13 cellular contexts compared by ENCODE assay signal in the genomic region with DNA sequence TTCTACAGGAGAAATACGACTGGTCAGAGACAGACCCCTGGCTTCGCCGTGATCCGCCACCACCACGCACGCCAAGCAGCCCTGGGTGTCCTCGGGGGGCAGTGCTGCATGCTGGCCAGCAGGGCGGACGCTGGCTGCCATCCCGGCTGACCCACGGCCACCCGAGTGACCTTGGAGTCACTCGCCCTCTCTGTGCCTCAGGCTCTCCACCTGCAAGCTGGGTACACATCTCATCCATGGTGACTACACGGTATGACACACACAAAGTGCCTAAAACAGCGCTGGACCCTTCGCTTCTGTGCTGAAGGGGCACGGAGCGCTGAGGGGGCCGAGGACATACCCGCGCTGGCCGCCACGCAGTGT.
DNase-seq lines count a peak whose midpoint lies in the region; FAIRE-seq and TF ChIP-seq lines count a peak whose summit lies in the region.
"Had no signal": no experiment of that assay in that cellular context is flagged by ENCODE, and none has a peak within 500 bp of the region (broad histone marks: within the 10 kb centered on the region; RNA-seq: fewer than 3 reads in every experiment).

No MANE protein-coding gene starts in this region.

- H3K56ac ChIP-seq in H9 (ENCODE audit: insufficient read length, low read depth, low read length), result no peak overlapping the region

- no peak for FAIRE-seq in kidney (lab: Jason Lieb, UNC)

- no CpG with 5 or more reads among the region's 23 CpGs for WGBS in H9 (ENCODE audit: extremely low coverage, insufficient read length, low lambda C conversion rate)

- no peak overlapping the region for H2AFZ ChIP-seq in H9 (ENCODE audit: low read length)

- no peak overlapping the region for H2BK120ac ChIP-seq in H9 (ENCODE audit: low read depth, low read length, poor library complexity, severe bottlenecking)

- peak; percentile 41; the same call in 2 of the 3 replicates for TF ChIP-seq CTCF in H9 (conservative IDR thresholded peaks at IDR 0.05)
- no peak for TF ChIP-seq CTCF in kidney (IDR thresholded peaks at IDR 0.05; ENCODE audit: borderline replicate concordance, extremely low read depth, insufficient read depth)

- peak overlapping the region; percentile 14 for H2AK5ac ChIP-seq in H9 (ENCODE audit: insufficient read length, low read length)

- H3K27me3 ChIP-seq in H9 (ENCODE audit: insufficient read depth, low read length), result no peaks in the 10 kb centered on the region

- no peaks in the 10 kb centered on the region for H3K79me1 ChIP-seq in H9 (ENCODE audit: insufficient read depth, low read depth, low read length, poor library complexity, severe bottlenecking)

- H4K91ac ChIP-seq in H9 (ENCODE audit: insufficient read length, low read depth, low read length), result no peak overlapping the region

- no peaks in the 10 kb centered on the region for H4K20me1 ChIP-seq in H9 (ENCODE audit: control insufficient read depth, insufficient read depth, insufficient read length)

- H2BK5ac ChIP-seq in H9 (ENCODE audit: insufficient read length, low read length), result no peak overlapping the region

- H3K4me1 ChIP-seq in H9 (ENCODE audit: insufficient read depth, low read length), result peaks cover 8% of the 10 kb centered on the region; the same call in 1 of the 2 replicates
- H3K4me1 ChIP-seq in kidney (ENCODE audit: control insufficient read depth in 1 of 2, insufficient read depth in 1 of 2, low read depth in 1 of 2, low read length in 2 of 2), result no peaks in the 10 kb centered on the region

- peaks cover 34 to 42% of the 10 kb centered on the region in 2 experiments for H3K4me1 Mint-ChIP-seq in H9
- H3K4me1 Mint-ChIP-seq in activated CD4-positive, alpha-beta memory T cell treated with anti-CD3 and anti-CD28 coated beads, Interleukin-2, amount 10 ng/mL, durations not matched to agents 7 days and 5 days, result peaks cover 14% of the 10 kb centered on the region

- H3K4ac ChIP-seq in H9 (ENCODE audit: low read depth, low read length), result no peak overlapping the region; the same call in 1 of the 2 replicates

- H3K9me3 ChIP-seq in H9 (ENCODE audit: control insufficient read depth, low read depth, low read length) (no peaks in the 10 kb centered on the region), kidney (ENCODE audit: control insufficient read depth in 1 of 2, low read length in 2 of 2) (no peaks in the 10 kb centered on the region)

- CTCF ChIA-PET in activated CD4-positive, alpha-beta memory T cell treated with anti-CD3 and anti-CD28 coated beads, Interleukin-2, amount 10 ng/mL, durations not matched to agents 7 days and 5 days (lab: Charles Lee), result no interaction called here

- no peak overlapping the region for H3K23ac ChIP-seq in H9 (ENCODE audit: insufficient read length, low read depth, low read length)

- peaks cover 59% of the 10 kb centered on the region for H3K27me3 Mint-ChIP-seq in H9 (ENCODE audit: low read depth)
- H3K27me3 Mint-ChIP-seq in activated CD4-positive, alpha-beta memory T cell treated with anti-CD3 and anti-CD28 coated beads, Interleukin-2, amount 10 ng/mL, durations not matched to agents 7 days and 5 days, result peaks cover 23% of the 10 kb centered on the region

- H3K27ac ChIP-seq in H9 (ENCODE audit: insufficient read length, low read depth, low read length) (no peak overlapping the region), cingulate gyrus (ENCODE audit: low read depth, low read length) (peak overlapping the region; percentile 88), temporal lobe (ENCODE audit: low read depth, low read length) (peak overlapping the region; percentile 91), kidney (ENCODE audit: low read depth in 2 of 2, low read length in 2 of 2) (no peak overlapping the region)

- H3K4me3 Mint-ChIP-seq in H9, result no peak overlapping the region
- H3K4me3 Mint-ChIP-seq in activated CD4-positive, alpha-beta memory T cell treated with anti-CD3 and anti-CD28 coated beads, Interleukin-2, amount 10 ng/mL, durations not matched to agents 7 days and 5 days, result no peak overlapping the region

- peak overlapping the region; percentile 42 for H3K18ac ChIP-seq in H9 (ENCODE audit: insufficient read length, low read depth, low read length)

- intact Hi-C loops in kidney (cut with DNase I), result no loop called here

- POLR2A ChIA-PET in activated CD4-positive, alpha-beta memory T cell treated with anti-CD3 and anti-CD28 coated beads, Interleukin-2, amount 10 ng/mL, durations not matched to agents 7 days and 5 days (lab: Charles Lee), result no interaction called here

- peak; percentile 63 for DNase-seq in H9
- DNase-seq in islet precursor cell, result peak; percentile 59
- DNase-seq in kidney, result no peak
- no peak for DNase-seq in activated CD4-positive, alpha-beta memory T cell treated with anti-CD3 and anti-CD28 coated beads, Interleukin-2, amount 10 ng/mL, durations not matched to agents 7 days and 5 days
- DNase-seq in activated CD4-positive, alpha-beta T cell treated with anti-CD3 and anti-CD28 coated beads, Interleukin-2, amount 50 U/mL, for 4 hours, result no peak
- DNase-seq: COR-L47, GOT3, NCI-H1930, NCI-H446, NCI-H69, SHP77 had no signal

- H3K9ac ChIP-seq in H9 (ENCODE audit: extremely low read depth, insufficient read length, low read length) (no peak overlapping the region), kidney (ENCODE audit: low read length in 2 of 2) (no peak overlapping the region)

- H3K27ac Mint-ChIP-seq in H9, result no peak overlapping the region
- no peak overlapping the region for H3K27ac Mint-ChIP-seq in activated CD4-positive, alpha-beta memory T cell treated with anti-CD3 and anti-CD28 coated beads, Interleukin-2, amount 10 ng/mL, durations not matched to agents 7 days and 5 days

- no peak overlapping the region; the same call in 1 of the 2 replicates for H3K14ac ChIP-seq in H9 (ENCODE audit: insufficient read depth, low read length)

- H3K36me3 Mint-ChIP-seq in H9 (ENCODE audit: insufficient read depth in 1 of 3, low read depth in 3 of 3), result peaks cover 0 to 9% (median 3%) of the 10 kb centered on the region in 3 experiments; a peak in 5 of 7 replicates
- H3K36me3 Mint-ChIP-seq in activated CD4-positive, alpha-beta memory T cell treated with anti-CD3 and anti-CD28 coated beads, Interleukin-2, amount 10 ng/mL, durations not matched to agents 7 days and 5 days (ENCODE audit: low read depth), result no peaks in the 10 kb centered on the region

- H3K23me2 ChIP-seq in H9 (ENCODE audit: insufficient read length, low read depth, low read length, poor library complexity, severe bottlenecking), result no peaks in the 10 kb centered on the region

- 0 out of 2 replicates have a peak overlapping the region, but pooled peaks have one; percentile 5 for H2BK15ac ChIP-seq in H9 (ENCODE audit: low read depth, low read length)

- no peak overlapping the region for H4K5ac ChIP-seq in H9 (ENCODE audit: insufficient read length, low read depth, low read length)

- no peak overlapping the region for H3T11ph ChIP-seq in H9 (ENCODE audit: low read length)

- H4K8ac ChIP-seq in H9 (replicated peaks; ENCODE audit: insufficient read length, low read depth, low read length), result no peak overlapping the region

- no peaks in the 10 kb centered on the region for H3K36me3 ChIP-seq in kidney (ENCODE audit: control insufficient read depth in 1 of 2, insufficient read depth in 2 of 2, low read length in 2 of 2)

- H2BK20ac ChIP-seq in H9 (ENCODE audit: low read depth, low read length, poor library complexity, severe bottlenecking), result no peak overlapping the region

- no peaks in the 10 kb centered on the region for H3K79me2 ChIP-seq in H9 (ENCODE audit: insufficient read depth, low read length)

- peaks cover 2 to 8% of the 10 kb centered on the region in 2 experiments; a peak in 4 of 5 replicates for H3K9me3 Mint-ChIP-seq in H9
- no peaks in the 10 kb centered on the region for H3K9me3 Mint-ChIP-seq in activated CD4-positive, alpha-beta memory T cell treated with anti-CD3 and anti-CD28 coated beads, Interleukin-2, amount 10 ng/mL, durations not matched to agents 7 days and 5 days

- H3K4me2 ChIP-seq in H9 (ENCODE audit: insufficient read depth, insufficient read length, low read length), result no peak overlapping the region

- H2BK12ac ChIP-seq in H9 (ENCODE audit: insufficient read length, low read depth, low read length), result no peak overlapping the region

- H3K4me3 ChIP-seq in kidney (ENCODE audit: low read length in 2 of 2), result no peak overlapping the region

Comparison
In these comparisons a context has a peak if more than half of its experiments do, and no peak if none do; other contexts are left out.
1. DNase-seq: peak in H9 (single experiment) and islet precursor cell (single experiment); none in kidney (single experiment), activated CD4-positive, alpha-beta memory T cell treated with anti-CD3 and anti-CD28 coated beads, Interleukin-2, amount 10 ng/mL, durations not matched to agents 7 days and 5 days (single experiment) and activated CD4-positive, alpha-beta T cell treated with anti-CD3 and anti-CD28 coated beads, Interleukin-2, amount 50 U/mL, for 4 hours (0 of 2).
2. H3K27ac ChIP-seq: peak in cingulate gyrus (single experiment) and temporal lobe (single experiment); none in H9 (single experiment) and kidney (0 of 2).